8 cellular contexts compared by ENCODE assay signal in genomic region chr7:134605978-134606923, GRCh38. TPM values are rescaled to one million over a fixed set of nuclear protein-coding genes. Genes with fewer than 3 reads are reported as not detected.
DNase-seq lines count a peak whose midpoint lies in the region; ATAC-seq and TF ChIP-seq lines count a peak whose summit lies in the region.

No MANE protein-coding gene starts in this region.

- H3K9me3 Mint-ChIP-seq in activated CD8-positive, alpha-beta T cell treated with anti-CD3 and anti-CD28 coated beads, Interleukin-2, amount 10 ng/mL, durations not matched to agents 7 days and 5 days (ENCODE audit: insufficient read depth), result no peaks in the 10 kb centered on the region
- no peaks in the 10 kb centered on the region for H3K9me3 Mint-ChIP-seq in effector memory CD8-positive, alpha-beta T cell
- no peaks in the 10 kb centered on the region for H3K9me3 Mint-ChIP-seq in mesothelial cell of epicardium

- peak; percentile 65 for ATAC-seq in HG03095 (IDR thresholded peaks at IDR 0.05; ENCODE audit: unreplicated experiment)
- peak; percentile 98 for ATAC-seq in activated CD8-positive, alpha-beta T cell treated with anti-CD3 and anti-CD28 coated beads, Interleukin-2, amount 10 ng/mL, durations not matched to agents 7 days and 5 days
- peak; percentile 93 for ATAC-seq in effector memory CD8-positive, alpha-beta T cell (replicated peaks)

- H3K4me3 Mint-ChIP-seq in activated CD8-positive, alpha-beta T cell treated with anti-CD3 and anti-CD28 coated beads, Interleukin-2, amount 10 ng/mL, durations not matched to agents 7 days and 5 days, result peak overlapping the region; percentile 28
- H3K4me3 Mint-ChIP-seq in effector memory CD8-positive, alpha-beta T cell, result no peak overlapping the region
- no peak overlapping the region for H3K4me3 Mint-ChIP-seq in mesothelial cell of epicardium

- no peak overlapping the region for H3K27ac Mint-ChIP-seq in activated CD8-positive, alpha-beta T cell treated with anti-CD3 and anti-CD28 coated beads, Interleukin-2, amount 10 ng/mL, durations not matched to agents 7 days and 5 days
- no peak overlapping the region for H3K27ac Mint-ChIP-seq in effector memory CD8-positive, alpha-beta T cell
- H3K27ac Mint-ChIP-seq in mesothelial cell of epicardium, result no peak overlapping the region

- CTCF ChIA-PET in activated CD8-positive, alpha-beta T cell treated with anti-CD3 and anti-CD28 coated beads, Interleukin-2, amount 10 ng/mL, durations not matched to agents 7 days and 5 days (lab: Charles Lee), result interaction anchor here (0.7 to 4.0 kb wide), 11 partner anchors 8 to 211 kb away, joined by 3 to 55 read pairs (median 3); partner anchors contain the start of gene BPGM

- TF ChIP-seq CTCF in mesothelial cell of epicardium (IDR thresholded peaks at IDR 0.05; ENCODE audit: unreplicated experiment), result peak; percentile 90

- H3K36me3 Mint-ChIP-seq in activated CD8-positive, alpha-beta T cell treated with anti-CD3 and anti-CD28 coated beads, Interleukin-2, amount 10 ng/mL, durations not matched to agents 7 days and 5 days (ENCODE audit: low read depth), result no peaks in the 10 kb centered on the region
- H3K36me3 Mint-ChIP-seq in effector memory CD8-positive, alpha-beta T cell (ENCODE audit: insufficient read depth), result no peaks in the 10 kb centered on the region
- no peaks in the 10 kb centered on the region for H3K36me3 Mint-ChIP-seq in mesothelial cell of epicardium

- POLR2A ChIA-PET in activated CD8-positive, alpha-beta T cell treated with anti-CD3 and anti-CD28 coated beads, Interleukin-2, amount 10 ng/mL, durations not matched to agents 7 days and 5 days (lab: Charles Lee), result no interaction called here

- peaks cover 33% of the 10 kb centered on the region for H3K27me3 Mint-ChIP-seq in activated CD8-positive, alpha-beta T cell treated with anti-CD3 and anti-CD28 coated beads, Interleukin-2, amount 10 ng/mL, durations not matched to agents 7 days and 5 days (ENCODE audit: low read depth)
- H3K27me3 Mint-ChIP-seq in effector memory CD8-positive, alpha-beta T cell, result peaks cover 63 to 66% of the 10 kb centered on the region in 2 donors
- H3K27me3 Mint-ChIP-seq in mesothelial cell of epicardium (ENCODE audit: low read depth), result peaks cover 41% of the 10 kb centered on the region

- peak; percentile 41 for DNase-seq in NK-92 treated with Interleukin-12 subunit alpha and Interleukin-12 subunit beta, amount 100 ng/mL, for 24 hours (lab: John Stamatoyannopoulos, UW)
- DNase-seq in NK-92 (lab: John Stamatoyannopoulos, UW; ENCODE audit: unreplicated experiment) (no peak), NCI-H748 (lab: John Stamatoyannopoulos, UW; ENCODE audit: unreplicated experiment) (peak; percentile 60), mesothelial cell of epicardium (ENCODE audit: low spot score in 2 of 2, unreplicated experiment in 2 of 2) (peak; percentile 39 to 69)
- peak; percentile 75 for DNase-seq in activated CD8-positive, alpha-beta T cell treated with anti-CD3 and anti-CD28 coated beads, Interleukin-2, amount 10 ng/mL, durations not matched to agents 7 days and 5 days
- DNase-seq in effector memory CD8-positive, alpha-beta T cell, result peak; percentile 55 to 56 (median 55)
- peak; percentile 19 to 39 for DNase-seq in stimulated activated CD8-positive, alpha-beta memory T cell treated with anti-CD3 and anti-CD28 coated beads, Interleukin-2, amount 100 ng/mL, for 48 hours (ENCODE audit: low read depth in 2 of 2)

- peaks cover 4% of the 10 kb centered on the region for H3K4me1 Mint-ChIP-seq in activated CD8-positive, alpha-beta T cell treated with anti-CD3 and anti-CD28 coated beads, Interleukin-2, amount 10 ng/mL, durations not matched to agents 7 days and 5 days (ENCODE audit: low read depth)
- peaks cover 3 to 4% of the 10 kb centered on the region in 2 donors for H3K4me1 Mint-ChIP-seq in effector memory CD8-positive, alpha-beta T cell (ENCODE audit: low read depth in 2 of 2)
- peaks cover 14% of the 10 kb centered on the region for H3K4me1 Mint-ChIP-seq in mesothelial cell of epicardium

RNA-seq across cellular contexts. Expression of gene BPGM, which starts 40.4 kb away (rescaled TPM):
- total RNA-seq in activated CD8-positive, alpha-beta T cell treated with anti-CD3 and anti-CD28 coated beads, Interleukin-2, amount 10 ng/mL, durations not matched to agents 7 days and 5 days, result 10 to 100 TPM; 11.9 to 12.2 TPM
- total RNA-seq in mesothelial cell of epicardium, result 13.3 to 15.0 TPM (median 14.8 TPM) in 3 replicates

RNA-seq across cellular contexts. Expression of gene AKR1B15, which starts 57.3 kb away (rescaled TPM):
- total RNA-seq in activated CD8-positive, alpha-beta T cell treated with anti-CD3 and anti-CD28 coated beads, Interleukin-2, amount 10 ng/mL, durations not matched to agents 7 days and 5 days, result not detected
- 1.7 to 1.9 TPM (median 1.8 TPM) in 3 replicates for total RNA-seq in mesothelial cell of epicardium
